Comparison of ENCODE assay signal across 11 cellular contexts in genomic region chr1:94304553-94304952, GRCh38.
"Had no signal": no experiment of that assay in that cellular context is flagged by ENCODE, and none has a peak within 500 bp of the region (broad histone marks: within the 10 kb centered on the region; RNA-seq: fewer than 3 reads in every experiment).

No MANE protein-coding gene starts in this region.

- H3K4me1 ChIP-seq: neural progenitor cell had no signal

- DNase-seq: activated CD4-positive, alpha-beta memory T cell treated with anti-CD3 and anti-CD28 coated beads for 36 hours; activated naive CD8-positive, alpha-beta T cell treated with anti-CD3 and anti-CD28 coated beads, Interleukin-2, amount 10 ng/mL, durations not matched to agents 7 days and 5 days; activated T-cell treated with anti-CD3 and anti-CD28 coated beads, Interleukin-2, amount 50 U/mL, for 72 hours; anterior cingulate cortex; kidney; T-helper 17 cell had no signal

- H3K4me1 Mint-ChIP-seq: activated naive CD8-positive, alpha-beta T cell treated with anti-CD3 and anti-CD28 coated beads, Interleukin-2, amount 10 ng/mL, durations not matched to agents 7 days and 5 days; T-helper 17 cell had no signal

- H3K36me3 Mint-ChIP-seq: activated CD4-positive, alpha-beta memory T cell treated with anti-CD3 and anti-CD28 coated beads for 36 hours; activated naive CD8-positive, alpha-beta T cell treated with anti-CD3 and anti-CD28 coated beads, Interleukin-2, amount 10 ng/mL, durations not matched to agents 7 days and 5 days; neural progenitor cell had no signal

- H3K4me3 ChIP-seq: cardiac muscle cell, neural progenitor cell, smooth muscle cell had no signal

- H3K4me2 ChIP-seq: neural progenitor cell, smooth muscle cell had no signal

- H3K4me3 Mint-ChIP-seq: activated CD4-positive, alpha-beta memory T cell treated with anti-CD3 and anti-CD28 coated beads for 36 hours; activated naive CD8-positive, alpha-beta T cell treated with anti-CD3 and anti-CD28 coated beads, Interleukin-2, amount 10 ng/mL, durations not matched to agents 7 days and 5 days; activated T-cell treated with anti-CD3 and anti-CD28 coated beads, Interleukin-2, amount 50 U/mL, for 72 hours; neural progenitor cell; T-helper 17 cell had no signal

- H3K27me3 ChIP-seq: cardiac muscle cell, neural progenitor cell had no signal

- H3K27ac Mint-ChIP-seq: activated CD4-positive, alpha-beta memory T cell treated with anti-CD3 and anti-CD28 coated beads for 36 hours; activated naive CD8-positive, alpha-beta T cell treated with anti-CD3 and anti-CD28 coated beads, Interleukin-2, amount 10 ng/mL, durations not matched to agents 7 days and 5 days; activated T-cell treated with anti-CD3 and anti-CD28 coated beads, Interleukin-2, amount 50 U/mL, for 72 hours; neural progenitor cell; T-helper 17 cell had no signal

- H3K27ac ChIP-seq: cardiac muscle cell, neural progenitor cell, parathyroid adenoma had no signal

- H3K36me3 ChIP-seq: cardiac muscle cell, neural progenitor cell had no signal

- H3K9me3 Mint-ChIP-seq: activated CD4-positive, alpha-beta memory T cell treated with anti-CD3 and anti-CD28 coated beads for 36 hours; activated naive CD8-positive, alpha-beta T cell treated with anti-CD3 and anti-CD28 coated beads, Interleukin-2, amount 10 ng/mL, durations not matched to agents 7 days and 5 days; activated T-cell treated with anti-CD3 and anti-CD28 coated beads, Interleukin-2, amount 50 U/mL, for 72 hours; neural progenitor cell had no signal

- ATAC-seq: activated CD4-positive, CD25-positive, alpha-beta regulatory T cell treated with anti-CD3 and anti-CD28 coated beads, Interleukin-2, amount 50 U/mL, for 24 hours; activated T-cell treated with anti-CD3 and anti-CD28 coated beads, Interleukin-2, amount 50 U/mL, for 72 hours; T-helper 17 cell had no signal

- H3K79me2 ChIP-seq: parathyroid adenoma had no signal

- H2AFZ ChIP-seq: neural progenitor cell, parathyroid adenoma had no signal
